Comparison of ENCODE assay signal across 1 cellular context in the genomic region with DNA sequence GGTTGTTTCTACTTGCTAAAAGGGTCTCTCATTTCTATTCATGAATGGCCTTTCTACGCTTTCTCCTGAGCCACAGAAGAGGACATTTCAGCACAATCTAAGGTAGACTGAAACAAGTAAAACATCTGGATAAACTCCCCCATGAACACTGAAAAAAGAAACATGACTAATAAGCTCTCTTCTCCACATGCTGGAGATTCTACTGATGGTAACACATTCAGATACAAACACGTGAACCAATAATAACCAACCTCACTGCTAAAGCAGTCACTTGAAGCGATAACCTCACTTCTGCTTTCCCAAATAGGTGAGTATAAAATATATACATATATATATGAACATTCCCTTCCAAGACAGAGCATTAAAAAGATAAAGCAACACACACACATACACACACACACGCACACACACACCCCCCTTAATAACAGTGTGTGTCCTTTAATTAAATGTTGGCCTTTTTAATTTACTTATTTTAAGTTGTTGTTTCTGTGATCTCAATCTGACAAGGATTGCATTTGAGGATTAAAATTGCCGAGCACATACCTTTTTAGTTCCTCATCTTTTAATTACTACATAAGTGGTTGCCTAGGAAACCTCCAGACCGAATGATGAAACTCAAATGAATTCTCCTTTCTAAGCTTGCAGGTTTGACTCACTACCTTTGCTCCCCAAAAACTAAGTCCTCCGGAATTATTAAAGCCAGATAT.
A peak's percentile ranks its signal among the peaks of the same experiment; 100 is the strongest.
TF ChIP-seq lines count a peak whose summit lies in the region.

No MANE protein-coding gene starts in this region.

TF ChIP-seq in GM12878, 131 proteins besides CTCF, POLR2A, EP300 and RAD21 (continued from another document):
- TF ChIP-seq, protein P1, sequence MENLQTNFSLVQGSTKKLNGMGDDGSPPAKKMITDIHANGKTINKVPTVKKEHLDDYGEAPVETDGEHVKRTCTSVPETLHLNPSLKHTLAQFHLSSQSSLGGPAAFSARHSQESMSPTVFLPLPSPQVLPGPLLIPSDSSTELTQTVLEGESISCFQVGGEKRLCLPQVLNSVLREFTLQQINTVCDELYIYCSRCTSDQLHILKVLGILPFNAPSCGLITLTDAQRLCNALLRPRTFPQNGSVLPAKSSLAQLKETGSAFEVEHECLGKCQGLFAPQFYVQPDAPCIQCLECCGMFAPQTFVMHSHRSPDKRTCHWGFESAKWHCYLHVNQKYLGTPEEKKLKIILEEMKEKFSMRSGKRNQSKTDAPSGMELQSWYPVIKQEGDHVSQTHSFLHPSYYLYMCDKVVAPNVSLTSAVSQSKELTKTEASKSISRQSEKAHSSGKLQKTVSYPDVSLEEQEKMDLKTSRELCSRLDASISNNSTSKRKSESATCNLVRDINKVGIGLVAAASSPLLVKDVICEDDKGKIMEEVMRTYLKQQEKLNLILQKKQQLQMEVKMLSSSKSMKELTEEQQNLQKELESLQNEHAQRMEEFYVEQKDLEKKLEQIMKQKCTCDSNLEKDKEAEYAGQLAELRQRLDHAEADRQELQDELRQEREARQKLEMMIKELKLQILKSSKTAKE (IDR thresholded peaks at IDR 0.05; ENCODE audit: low read depth, poor library complexity, severe bottlenecking): no peak
- TF ChIP-seq NFIC (IDR thresholded peaks at IDR 0.05; ENCODE audit: low read depth, low read length): peak; percentile 70
- TF ChIP-seq, protein P2, sequence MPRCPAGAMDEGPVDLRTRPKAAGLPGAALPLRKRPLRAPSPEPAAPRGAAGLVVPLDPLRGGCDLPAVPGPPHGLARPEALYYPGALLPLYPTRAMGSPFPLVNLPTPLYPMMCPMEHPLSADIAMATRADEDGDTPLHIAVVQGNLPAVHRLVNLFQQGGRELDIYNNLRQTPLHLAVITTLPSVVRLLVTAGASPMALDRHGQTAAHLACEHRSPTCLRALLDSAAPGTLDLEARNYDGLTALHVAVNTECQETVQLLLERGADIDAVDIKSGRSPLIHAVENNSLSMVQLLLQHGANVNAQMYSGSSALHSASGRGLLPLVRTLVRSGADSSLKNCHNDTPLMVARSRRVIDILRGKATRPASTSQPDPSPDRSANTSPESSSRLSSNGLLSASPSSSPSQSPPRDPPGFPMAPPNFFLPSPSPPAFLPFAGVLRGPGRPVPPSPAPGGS (IDR thresholded peaks at IDR 0.05; ENCODE audit: borderline replicate concordance, insufficient read depth, low read depth, low read length, poor library complexity, severe bottlenecking): peak; percentile 15
- TF ChIP-seq CREM (IDR thresholded peaks at IDR 0.05; ENCODE audit: low read depth): no peak
- peak; percentile 60 for TF ChIP-seq JUNB (IDR thresholded peaks at IDR 0.05)
- TF ChIP-seq NR2F1 (conservative IDR thresholded peaks at IDR 0.05): no peak
- no peak for TF ChIP-seq TCF3 (IDR thresholded peaks at IDR 0.05; ENCODE audit: borderline replicate concordance, insufficient read depth, low read depth, low read length)
- no peak for TF ChIP-seq NR2C2 (IDR thresholded peaks at IDR 0.05; ENCODE audit: borderline replicate concordance, control insufficient read depth, insufficient read length, low read depth)
- TF ChIP-seq EZH2 (IDR thresholded peaks at IDR 0.05; ENCODE audit: borderline replicate concordance, control insufficient read depth, low read depth, low read length): no peak
- no peak for TF ChIP-seq POLR2AphosphoS5 (IDR thresholded peaks at IDR 0.05; ENCODE audit: low read length)
- TF ChIP-seq, protein P3, sequence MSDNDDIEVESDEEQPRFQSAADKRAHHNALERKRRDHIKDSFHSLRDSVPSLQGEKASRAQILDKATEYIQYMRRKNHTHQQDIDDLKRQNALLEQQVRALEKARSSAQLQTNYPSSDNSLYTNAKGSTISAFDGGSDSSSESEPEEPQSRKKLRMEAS (IDR thresholded peaks at IDR 0.05; ENCODE audit: low read depth, low read length): no peak
- no peak for TF ChIP-seq GABPA (IDR thresholded peaks at IDR 0.05; ENCODE audit: low read depth)
- TF ChIP-seq MEF2A (IDR thresholded peaks at IDR 0.05; ENCODE audit: insufficient read depth, low read depth, low read length): peak; percentile 64; the same call in 1 of the 2 replicates
- TF ChIP-seq SPI1 (IDR thresholded peaks at IDR 0.05; ENCODE audit: borderline replicate concordance, insufficient read depth, low read depth, low read length): peak; percentile 62; the same call in 1 of the 2 replicates
- TF ChIP-seq MTA3 (IDR thresholded peaks at IDR 0.05; ENCODE audit: borderline replicate concordance, low read length): peak; percentile 20; the same call in 1 of the 2 replicates
- TF ChIP-seq MTA2 (IDR thresholded peaks at IDR 0.05; ENCODE audit: low read depth): 0 out of 2 replicates have a peak, but pooled peaks have one; percentile 15
- TF ChIP-seq FOXM1 (IDR thresholded peaks at IDR 0.05; ENCODE audit: low read depth, low read length): peak; percentile 45; the same call in 1 of the 2 replicates
- no peak for TF ChIP-seq ZNF217 (IDR thresholded peaks at IDR 0.05)
- TF ChIP-seq, protein P4, sequence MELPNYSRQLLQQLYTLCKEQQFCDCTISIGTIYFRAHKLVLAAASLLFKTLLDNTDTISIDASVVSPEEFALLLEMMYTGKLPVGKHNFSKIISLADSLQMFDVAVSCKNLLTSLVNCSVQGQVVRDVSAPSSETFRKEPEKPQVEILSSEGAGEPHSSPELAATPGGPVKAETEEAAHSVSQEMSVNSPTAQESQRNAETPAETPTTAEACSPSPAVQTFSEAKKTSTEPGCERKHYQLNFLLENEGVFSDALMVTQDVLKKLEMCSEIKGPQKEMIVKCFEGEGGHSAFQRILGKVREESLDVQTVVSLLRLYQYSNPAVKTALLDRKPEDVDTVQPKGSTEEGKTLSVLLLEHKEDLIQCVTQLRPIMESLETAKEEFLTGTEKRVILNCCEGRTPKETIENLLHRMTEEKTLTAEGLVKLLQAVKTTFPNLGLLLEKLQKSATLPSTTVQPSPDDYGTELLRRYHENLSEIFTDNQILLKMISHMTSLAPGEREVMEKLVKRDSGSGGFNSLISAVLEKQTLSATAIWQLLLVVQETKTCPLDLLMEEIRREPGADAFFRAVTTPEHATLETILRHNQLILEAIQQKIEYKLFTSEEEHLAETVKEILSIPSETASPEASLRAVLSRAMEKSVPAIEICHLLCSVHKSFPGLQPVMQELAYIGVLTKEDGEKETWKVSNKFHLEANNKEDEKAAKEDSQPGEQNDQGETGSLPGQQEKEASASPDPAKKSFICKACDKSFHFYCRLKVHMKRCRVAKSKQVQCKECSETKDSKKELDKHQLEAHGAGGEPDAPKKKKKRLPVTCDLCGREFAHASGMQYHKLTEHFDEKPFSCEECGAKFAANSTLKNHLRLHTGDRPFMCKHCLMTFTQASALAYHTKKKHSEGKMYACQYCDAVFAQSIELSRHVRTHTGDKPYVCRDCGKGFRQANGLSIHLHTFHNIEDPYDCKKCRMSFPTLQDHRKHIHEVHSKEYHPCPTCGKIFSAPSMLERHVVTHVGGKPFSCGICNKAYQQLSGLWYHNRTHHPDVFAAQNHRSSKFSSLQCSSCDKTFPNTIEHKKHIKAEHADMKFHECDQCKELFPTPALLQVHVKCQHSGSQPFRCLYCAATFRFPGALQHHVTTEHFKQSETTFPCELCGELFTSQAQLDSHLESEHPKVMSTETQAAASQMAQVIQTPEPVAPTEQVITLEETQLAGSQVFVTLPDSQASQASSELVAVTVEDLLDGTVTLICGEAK (IDR thresholded peaks at IDR 0.05; ENCODE audit: borderline replicate concordance): no peak; the same call in 1 of the 2 replicates
- TF ChIP-seq IKZF2 (IDR thresholded peaks at IDR 0.05): peak; percentile 69 to 70
- TF ChIP-seq HCFC1 (IDR thresholded peaks at IDR 0.05; ENCODE audit: low read length): no peak
- TF ChIP-seq TCF12 (IDR thresholded peaks at IDR 0.05; ENCODE audit: low read depth, low read length): no peak
- TF ChIP-seq PML (IDR thresholded peaks at IDR 0.05; ENCODE audit: low read length): no peak
- TF ChIP-seq RAD51 (IDR thresholded peaks at IDR 0.05): peak; percentile 54; the same call in 1 of the 2 replicates
- peak; percentile 46; the same call in 1 of the 2 replicates for TF ChIP-seq EED (IDR thresholded peaks at IDR 0.05; ENCODE audit: low read depth)
- TF ChIP-seq DPF2 (IDR thresholded peaks at IDR 0.05): no peak
- peak; percentile 73 to 76 for TF ChIP-seq BHLHE40 (IDR thresholded peaks at IDR 0.05; ENCODE audit: borderline replicate concordance in 1 of 2, low read depth in 2 of 2, low read length in 1 of 2)
- TF ChIP-seq RUNX3 (IDR thresholded peaks at IDR 0.05; ENCODE audit: low read length): peak; percentile 44
- TF ChIP-seq, protein P5, sequence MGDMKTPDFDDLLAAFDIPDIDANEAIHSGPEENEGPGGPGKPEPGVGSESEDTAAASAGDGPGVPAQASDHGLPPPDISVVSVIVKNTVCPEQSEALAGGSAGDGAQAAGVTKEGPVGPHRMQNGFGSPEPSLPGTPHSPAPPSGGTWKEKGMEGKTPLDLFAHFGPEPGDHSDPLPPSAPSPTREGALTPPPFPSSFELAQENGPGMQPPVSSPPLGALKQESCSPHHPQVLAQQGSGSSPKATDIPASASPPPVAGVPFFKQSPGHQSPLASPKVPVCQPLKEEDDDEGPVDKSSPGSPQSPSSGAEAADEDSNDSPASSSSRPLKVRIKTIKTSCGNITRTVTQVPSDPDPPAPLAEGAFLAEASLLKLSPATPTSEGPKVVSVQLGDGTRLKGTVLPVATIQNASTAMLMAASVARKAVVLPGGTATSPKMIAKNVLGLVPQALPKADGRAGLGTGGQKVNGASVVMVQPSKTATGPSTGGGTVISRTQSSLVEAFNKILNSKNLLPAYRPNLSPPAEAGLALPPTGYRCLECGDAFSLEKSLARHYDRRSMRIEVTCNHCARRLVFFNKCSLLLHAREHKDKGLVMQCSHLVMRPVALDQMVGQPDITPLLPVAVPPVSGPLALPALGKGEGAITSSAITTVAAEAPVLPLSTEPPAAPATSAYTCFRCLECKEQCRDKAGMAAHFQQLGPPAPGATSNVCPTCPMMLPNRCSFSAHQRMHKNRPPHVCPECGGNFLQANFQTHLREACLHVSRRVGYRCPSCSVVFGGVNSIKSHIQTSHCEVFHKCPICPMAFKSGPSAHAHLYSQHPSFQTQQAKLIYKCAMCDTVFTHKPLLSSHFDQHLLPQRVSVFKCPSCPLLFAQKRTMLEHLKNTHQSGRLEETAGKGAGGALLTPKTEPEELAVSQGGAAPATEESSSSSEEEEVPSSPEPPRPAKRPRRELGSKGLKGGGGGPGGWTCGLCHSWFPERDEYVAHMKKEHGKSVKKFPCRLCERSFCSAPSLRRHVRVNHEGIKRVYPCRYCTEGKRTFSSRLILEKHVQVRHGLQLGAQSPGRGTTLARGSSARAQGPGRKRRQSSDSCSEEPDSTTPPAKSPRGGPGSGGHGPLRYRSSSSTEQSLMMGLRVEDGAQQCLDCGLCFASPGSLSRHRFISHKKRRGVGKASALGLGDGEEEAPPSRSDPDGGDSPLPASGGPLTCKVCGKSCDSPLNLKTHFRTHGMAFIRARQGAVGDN (IDR thresholded peaks at IDR 0.05): 0 out of 2 replicates have a peak, but pooled peaks have one; percentile 39
- no peak for TF ChIP-seq MYC (IDR thresholded peaks at IDR 0.05; ENCODE audit: insufficient read depth, insufficient read length, insufficient replicate concordance, low read length, severe bottlenecking)
- TF ChIP-seq GATAD2B (conservative IDR thresholded peaks at IDR 0.05; ENCODE audit: low read depth): no peak
- no peak for TF ChIP-seq HDAC6 (IDR thresholded peaks at IDR 0.05; ENCODE audit: unreplicated experiment)
- no peak for TF ChIP-seq POU2F2 (IDR thresholded peaks at IDR 0.05; ENCODE audit: borderline replicate concordance, low read depth, low read length)
